In the genomic region with DNA sequence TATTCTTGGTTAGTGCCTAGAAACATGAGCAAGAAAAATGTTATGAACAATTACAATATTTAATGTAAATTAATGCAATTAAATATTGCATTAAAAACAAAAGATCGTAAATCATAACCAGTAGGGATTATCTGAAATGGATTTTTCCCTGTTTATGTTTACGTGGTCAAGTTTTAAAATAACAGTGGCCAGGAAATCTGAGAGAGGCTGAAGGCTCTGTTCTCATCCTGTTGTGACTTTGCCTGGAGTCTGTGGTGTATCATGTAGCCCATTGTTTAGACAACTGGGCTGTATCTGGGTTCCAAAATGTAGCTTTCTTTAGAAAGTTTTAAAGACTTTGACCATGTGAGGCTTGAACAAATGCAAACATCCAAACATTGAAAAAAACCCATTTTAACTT, we compare ENCODE assay signal across 21 cellular contexts. TPM values are rescaled to one million over a fixed set of nuclear protein-coding genes. Genes with fewer than 3 reads are reported as not detected.
A peak's percentile ranks its signal among the peaks of the same experiment; 100 is the strongest.
DNase-seq lines count a peak whose midpoint lies in the region; ATAC-seq and TF ChIP-seq lines count a peak whose summit lies in the region.
"Had no signal": no experiment of that assay in that cellular context is flagged by ENCODE, and none has a peak within 500 bp of the region (broad histone marks: within the 10 kb centered on the region; RNA-seq: fewer than 3 reads in every experiment).

No MANE protein-coding gene starts in this region.

- no peaks in the 10 kb centered on the region for H3K9me3 ChIP-seq in smooth muscle cell (replicated peaks; ENCODE audit: low read depth)
- H3K9me3 ChIP-seq: gastrocnemius medialis, thoracic aorta had no signal

- 40% methylated on average over 2 of the region's 2 CpGs for WGBS in smooth muscle cell (ENCODE audit: low lambda C conversion rate)

- peaks cover 4% of the 10 kb centered on the region for H3K4me1 ChIP-seq in smooth muscle cell (ENCODE audit: low read depth)

- no peaks in the 10 kb centered on the region for H3K9me3 Mint-ChIP-seq in HFFc6
- H3K9me3 Mint-ChIP-seq: activated naive CD8-positive, alpha-beta T cell treated with anti-CD3 and anti-CD28 coated beads, Interleukin-2, amount 10 ng/mL, durations not matched to agents 7 days and 5 days had no signal

- H3K4me2 ChIP-seq in smooth muscle cell, result peak overlapping the region; percentile 98

- no peak overlapping the region for H3K9ac ChIP-seq in smooth muscle cell (ENCODE audit: low read depth)

- no peaks in the 10 kb centered on the region for H3K36me3 ChIP-seq in brain microvascular endothelial cell (replicated peaks)
- no peaks in the 10 kb centered on the region for H3K36me3 ChIP-seq in smooth muscle cell (ENCODE audit: low read depth)
- H3K36me3 ChIP-seq: gastrocnemius medialis, thoracic aorta had no signal

- peak overlapping the region; percentile 73 for H3K27ac Mint-ChIP-seq in HFFc6
- H3K27ac Mint-ChIP-seq: activated naive CD8-positive, alpha-beta T cell treated with anti-CD3 and anti-CD28 coated beads, Interleukin-2, amount 10 ng/mL, durations not matched to agents 7 days and 5 days; CD14-positive monocyte had no signal

- DNase-seq in HFFc6 (peak; percentile 19), brain microvascular endothelial cell (peak; percentile 30), foreskin fibroblast (peak; percentile 32 to 54), smooth muscle cell (lab: John Stamatoyannopoulos, UW; ENCODE audit: unreplicated experiment) (no peak), NAMALWA (ENCODE audit: low spot score) (no peak)
- DNase-seq in activated CD4-positive, alpha-beta T cell treated with anti-CD3 and anti-CD28 coated beads, Interleukin-2, amount 50 U/mL, for 48 hours, result no peak
- DNase-seq: activated CD4-positive, alpha-beta T cell treated with anti-CD3 and anti-CD28 coated beads for 4 hours; activated naive CD8-positive, alpha-beta T cell treated with anti-CD3 and anti-CD28 coated beads, Interleukin-2, amount 10 ng/mL, durations not matched to agents 7 days and 5 days; activated T-cell treated with anti-CD3 and anti-CD28 coated beads, Interleukin-2, amount 50 U/mL, for 1 hour; gastrocnemius medialis; NCI-H1092; NK-92 treated with Interleukin-12 subunit alpha and Interleukin-12 subunit beta, amount 100 ng/mL, for 24 hours; retina; SIG-M5; stimulated activated CD4-positive, alpha-beta T cell treated with anti-CD3 and anti-CD28 coated beads, Interleukin-2, amount 100 ng/mL, for 24 hours; stimulated activated CD8-positive, alpha-beta memory T cell treated with anti-CD3 and anti-CD28 coated beads, Interleukin-4, amount 100 ng/mL, for 48 hours; T-helper 9 cell had no signal

- peaks cover 60% of the 10 kb centered on the region for H3K4me1 Mint-ChIP-seq in HFFc6 (ENCODE audit: low read depth)

- H3K79me2 ChIP-seq in smooth muscle cell (ENCODE audit: low read depth), result peaks cover 22% of the 10 kb centered on the region

- ATAC-seq in HG02798 (IDR thresholded peaks at IDR 0.05; ENCODE audit: poor library complexity, unreplicated experiment), result no peak
- ATAC-seq: gastrocnemius medialis had no signal

- H3K27me3 ChIP-seq in brain microvascular endothelial cell (replicated peaks) (no peaks in the 10 kb centered on the region), smooth muscle cell (ENCODE audit: low read depth) (no peaks in the 10 kb centered on the region)
- H3K27me3 ChIP-seq: gastrocnemius medialis had no signal

- H3K27me3 Mint-ChIP-seq in HFFc6 (ENCODE audit: insufficient read depth), result peaks cover 2% of the 10 kb centered on the region; the same call in 1 of the 2 replicates

- TF ChIP-seq CTCF in HFFc6 (IDR thresholded peaks at IDR 0.05), result no peak
- TF ChIP-seq CTCF in brain microvascular endothelial cell (IDR thresholded peaks at IDR 0.05; ENCODE audit: low read depth, low read length, missing control alignments), result no peak
- no peak for TF ChIP-seq CTCF in foreskin fibroblast (IDR thresholded peaks at IDR 0.05; ENCODE audit: low read depth, low read length)
- no peak for TF ChIP-seq CTCF in smooth muscle cell (IDR thresholded peaks at IDR 0.05; ENCODE audit: borderline replicate concordance, insufficient read depth, poor library complexity, severe bottlenecking)

- peaks cover 4% of the 10 kb centered on the region for H3F3A ChIP-seq in smooth muscle cell (ENCODE audit: low read depth)

- in situ Hi-C loops in brain microvascular endothelial cell (cut with HindIII; ENCODE audit: low pct_ligation_motif_present, low sequenced_read_pairs), result no loop called here

- no peak overlapping the region for H2AFZ ChIP-seq in smooth muscle cell (ENCODE audit: low read depth)

- no peak overlapping the region for H3K4me3 Mint-ChIP-seq in HFFc6
- H3K4me3 Mint-ChIP-seq: activated naive CD8-positive, alpha-beta T cell treated with anti-CD3 and anti-CD28 coated beads, Interleukin-2, amount 10 ng/mL, durations not matched to agents 7 days and 5 days had no signal

- no peak overlapping the region for H3K4me3 ChIP-seq in brain microvascular endothelial cell (ENCODE audit: low read depth, low read length)
- H3K4me3 ChIP-seq in foreskin fibroblast (ENCODE audit: low read depth in 1 of 2, low read length in 2 of 2), result no peak overlapping the region
- peak overlapping the region; percentile 95 for H3K4me3 ChIP-seq in smooth muscle cell
- H3K4me3 ChIP-seq: gastrocnemius medialis, thoracic aorta had no signal

- H3K36me3 Mint-ChIP-seq in HFFc6 (ENCODE audit: low read depth), result no peaks in the 10 kb centered on the region
- H3K36me3 Mint-ChIP-seq: activated naive CD8-positive, alpha-beta T cell treated with anti-CD3 and anti-CD28 coated beads, Interleukin-2, amount 10 ng/mL, durations not matched to agents 7 days and 5 days had no signal

- no peaks in the 10 kb centered on the region for H4K20me1 ChIP-seq in smooth muscle cell (ENCODE audit: low read depth)

- H3K27ac ChIP-seq in brain microvascular endothelial cell (no peak overlapping the region), smooth muscle cell (ENCODE audit: low read depth) (peak overlapping the region; percentile 90)
- H3K27ac ChIP-seq: coronary artery, gastrocnemius medialis, thoracic aorta had no signal

RNA-seq across cellular contexts. Expression of gene MYO6, which starts 2.4 kb away (rescaled TPM):
- total RNA-seq in HFFc6 (2021; fragmentation: NEBNext Ultra II Directional; extraction: Animal tissue kit (Norgen Biotek cat#: 25700)), result 10 to 100 TPM; 18.3 to 21.2 (median 19.4) TPM
- 18.1 and 22.1 TPM in 2 replicates for total RNA-seq in smooth muscle cell
- 10.6 and 19.9 TPM in 2 replicates for polyA plus RNA-seq in smooth muscle cell
- polyA plus RNA-seq: CD14-positive monocyte had no signal

Comparison
In these comparisons a context has a peak if more than half of its experiments do, and no peak if none do; other contexts are left out.
1. DNase-seq: peak in HFFc6 (single experiment), brain microvascular endothelial cell (single experiment) and foreskin fibroblast (2 of 2); none in smooth muscle cell (single experiment), activated CD4-positive, alpha-beta T cell treated with anti-CD3 and anti-CD28 coated beads, Interleukin-2, amount 50 U/mL, for 48 hours (0 of 2) and NAMALWA (single experiment).